Comparison of ENCODE assay signal across 23 cellular contexts in the genomic region with DNA sequence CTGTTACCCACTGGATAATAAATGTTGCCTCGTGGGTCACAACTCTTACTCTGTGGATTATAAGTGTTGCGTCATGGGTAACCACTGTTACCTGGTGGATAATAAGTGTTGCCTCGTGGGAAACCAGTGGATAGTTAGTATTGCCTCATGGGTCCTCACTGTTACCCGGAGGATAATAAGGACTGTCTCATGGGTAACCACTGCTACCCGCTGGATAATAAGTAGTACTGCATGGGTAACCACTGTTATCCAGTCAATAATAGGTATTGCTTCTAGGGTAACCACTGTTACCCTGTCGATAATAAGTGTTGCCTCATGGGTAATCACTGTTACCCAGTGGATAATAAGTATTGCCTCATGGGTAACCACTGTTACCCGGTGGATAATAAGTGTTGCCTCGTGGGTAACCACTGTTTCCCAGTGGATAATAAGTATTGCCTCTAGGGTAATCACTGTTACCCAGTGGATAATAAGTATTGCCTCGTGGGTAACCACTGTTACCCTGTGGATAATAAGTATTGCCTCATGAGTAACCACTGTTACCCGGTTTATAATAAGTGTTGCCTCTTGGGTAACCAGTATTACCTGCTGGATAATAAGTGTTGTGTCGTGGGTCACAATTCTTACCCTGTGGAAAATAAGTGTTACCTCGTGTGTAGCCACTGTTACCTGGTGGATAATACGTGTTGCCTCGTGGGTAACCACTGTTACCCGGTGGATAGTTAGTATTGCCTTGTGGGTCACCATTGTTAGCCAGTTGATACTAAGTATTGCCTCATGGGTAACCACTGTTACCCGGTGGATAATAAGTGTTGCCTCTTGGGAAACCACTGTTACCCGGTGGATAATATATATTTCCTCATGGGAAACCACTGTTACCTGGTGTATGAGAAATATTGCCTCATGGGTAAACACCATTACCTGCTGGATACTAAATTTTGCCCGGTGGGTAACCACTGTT. TPM values are rescaled to one million over a fixed set of nuclear protein-coding genes. Genes with fewer than 3 reads are reported as not detected.
DNase-seq lines count a peak whose midpoint lies in the region; ATAC-seq and TF ChIP-seq lines count a peak whose summit lies in the region.
"Had no signal": no experiment of that assay in that cellular context is flagged by ENCODE, and none has a peak within 500 bp of the region (broad histone marks: within the 10 kb centered on the region; RNA-seq: fewer than 3 reads in every experiment).

No MANE protein-coding gene starts in this region.

- intact Hi-C loops in heart left ventricle (cut with DNase I): loop anchor here in 2 of 10 donors (10.0 kb wide), 1 partner anchor 266 kb away; no protein-coding TSS in a partner anchor
- intact Hi-C loops in Right ventricle myocardium superior (cut with DNase I): no loop called here
- intact Hi-C loops in Caco-2 (cut with micrococcal nuclease; ENCODE audit: unreplicated experiment): no loop called here

- 84 to 92% (median 88%) methylated on average over 14 to 18 of the region's 18 CpGs for WGBS in heart left ventricle, 4 donors

- no TSS peak for BruUV-seq in Caco-2 (replicated peaks; lab: Mats Ljungman, UMichigan)

- no peaks in the 10 kb centered on the region for H3K9me3 Mint-ChIP-seq in Caco-2 (ENCODE audit: unreplicated experiment)
- H3K9me3 Mint-ChIP-seq: stimulated activated naive CD8-positive, alpha-beta T cell treated with anti-CD3 and anti-CD28 coated beads, Interleukin-15, Interleukin-2, amounts not matched to agents 100 ng/mL and 50 ng/mL, for 24 hours had no signal

- H3K9me3 ChIP-seq in heart left ventricle (peaks cover 0 to 35% (median 0%) of the 10 kb centered on the region in 12 donors), Caco-2 (peaks cover 37% of the 10 kb centered on the region)

- no peak overlapping the region for H3K4me3 Mint-ChIP-seq in Caco-2 (ENCODE audit: unreplicated experiment)
- H3K4me3 Mint-ChIP-seq: neural progenitor cell; stimulated activated naive CD8-positive, alpha-beta T cell treated with anti-CD3 and anti-CD28 coated beads, Interleukin-15, Interleukin-2, amounts not matched to agents 100 ng/mL and 50 ng/mL, for 24 hours had no signal

- H3K36me3 Mint-ChIP-seq in Caco-2 (ENCODE audit: insufficient read depth, unreplicated experiment): no peaks in the 10 kb centered on the region
- H3K36me3 Mint-ChIP-seq: neural progenitor cell had no signal

- H3K36me3 ChIP-seq in heart left ventricle (no peaks in the 10 kb centered on the region), Caco-2 (ENCODE audit: control insufficient read depth, insufficient read depth, low read length) (no peaks in the 10 kb centered on the region)
- H3K36me3 ChIP-seq: neural progenitor cell had no signal

- ATAC-seq in heart left ventricle (no peak), Right ventricle myocardium superior (ENCODE audit: poor library complexity) (no peak), foreskin keratinocyte (no peak), GM21825 (IDR thresholded peaks at IDR 0.05; ENCODE audit: unreplicated experiment) (no peak)

- H3K4me1 ChIP-seq in heart left ventricle: no peaks in the 10 kb centered on the region
- H3K4me1 ChIP-seq in foreskin keratinocyte: no peaks in the 10 kb centered on the region
- no peaks in the 10 kb centered on the region for H3K4me1 ChIP-seq in Caco-2
- H3K4me1 ChIP-seq: neural progenitor cell had no signal

- H3K27ac Mint-ChIP-seq in Caco-2 (ENCODE audit: unreplicated experiment): no peak overlapping the region
- H3K27ac Mint-ChIP-seq: neural progenitor cell; stimulated activated naive CD8-positive, alpha-beta T cell treated with anti-CD3 and anti-CD28 coated beads, Interleukin-15, Interleukin-2, amounts not matched to agents 100 ng/mL and 50 ng/mL, for 24 hours had no signal

- H3K27me3 ChIP-seq in heart left ventricle (no peaks in the 10 kb centered on the region), foreskin keratinocyte (no peaks in the 10 kb centered on the region), Caco-2 (replicated peaks; ENCODE audit: control insufficient read depth, insufficient read depth, low read length) (no peaks in the 10 kb centered on the region)
- H3K27me3 ChIP-seq: neural progenitor cell had no signal

- no peaks in the 10 kb centered on the region for H3K27me3 Mint-ChIP-seq in Caco-2 (ENCODE audit: insufficient read depth, unreplicated experiment)
- H3K27me3 Mint-ChIP-seq: stimulated activated naive CD8-positive, alpha-beta T cell treated with anti-CD3 and anti-CD28 coated beads, Interleukin-15, Interleukin-2, amounts not matched to agents 100 ng/mL and 50 ng/mL, for 24 hours had no signal

- no peaks in the 10 kb centered on the region for H3K4me1 Mint-ChIP-seq in Caco-2 (ENCODE audit: low read depth, unreplicated experiment)
- H3K4me1 Mint-ChIP-seq: neural progenitor cell had no signal

- DNase-seq in heart left ventricle (no peak), Right ventricle myocardium superior (no peak), amniotic epithelial cell (ENCODE audit: low read depth) (peak; percentile 23), foreskin keratinocyte (no peak), T-helper 1 cell (no peak), Caco-2 (no peak)
- DNase-seq in stimulated activated CD4-positive, alpha-beta T cell treated with anti-CD3 and anti-CD28 coated beads, Interleukin-12 subunit alpha, Interleukin-12 subunit beta, amount 100 ng/mL, for 4 hours: no peak
- DNase-seq: activated CD8-positive, alpha-beta memory T cell treated with anti-CD3 and anti-CD28 coated beads, Interleukin-2, amount 50 U/mL, for 48 hours; activated gamma-delta T cell treated with Interleukin-2 at 50 U/mL for 16 hours; aorta; DMS79; NCI-H187 treated with DMSO at 0.1 percent for 48 hours; NCI-H524 treated with DMSO at 0.1 percent for 48 hours; stimulated activated CD4-positive, alpha-beta T cell treated with anti-CD3 and anti-CD28 coated beads, Interleukin-15, amount 100 ng/mL, for 24 hours; T1000; trophoblast cell had no signal

- H3K27ac ChIP-seq in heart left ventricle (no peak overlapping the region), foreskin keratinocyte (no peak overlapping the region)
- H3K27ac ChIP-seq: coronary artery, neural progenitor cell had no signal

- H3K4me3 ChIP-seq in heart left ventricle (no peak overlapping the region), Caco-2 (ENCODE audit: low read depth, low read length) (no peak overlapping the region)
- H3K4me3 ChIP-seq: coronary artery, neural progenitor cell had no signal

- no peak for TF ChIP-seq POLR2A in heart left ventricle (IDR thresholded peaks at IDR 0.05)

- POLR2A ChIA-PET in Caco-2 (lab: Charles Lee): no interaction called here

- TF ChIP-seq CTCF in heart left ventricle (IDR thresholded peaks at IDR 0.05): peak in 7 of 12 donors; percentile 16 to 21 (median 19)
- peak; percentile 20 for TF ChIP-seq CTCF in foreskin keratinocyte (conservative IDR thresholded peaks at IDR 0.05)
- no peak for TF ChIP-seq CTCF in Caco-2 (IDR thresholded peaks at IDR 0.05; ENCODE audit: insufficient read depth in 1 of 2, low read depth in 1 of 2, low read length in 1 of 2, severe bottlenecking in 1 of 2, unreplicated experiment in 1 of 2)

- CTCF ChIA-PET in Caco-2 (lab: Charles Lee): no interaction called here

RNA-seq across cellular contexts. Expression of a gene that starts 15.7 kb away (rescaled TPM):
- total RNA-seq in heart left ventricle (not detected), Right ventricle myocardium superior (not detected), foreskin keratinocyte (not detected in 2 replicates), Caco-2 (2022) (not detected in 2 replicates)
- polyA plus RNA-seq in heart left ventricle (not detected), foreskin keratinocyte (not detected in 2 replicates)
- total RNA-seq: A673, kidney epithelial cell, MCF 10A had no signal

RNA-seq across cellular contexts. Expression of a gene that starts 51.6 kb away (rescaled TPM):
- 1 to 10 TPM in 1 of 9 donors, not detected in 8; 1.0 TPM for total RNA-seq in heart left ventricle
- polyA plus RNA-seq in heart left ventricle: under 1 TPM in 1 of 2 donors, not detected in 1; 0.08 TPM
- not detected for total RNA-seq in Right ventricle myocardium superior
- total RNA-seq in foreskin keratinocyte: not detected in 2 replicates
- polyA plus RNA-seq in foreskin keratinocyte: not detected in 2 replicates
- total RNA-seq in Caco-2 (2022): not detected in 2 replicates
- total RNA-seq: A673, aorta, kidney epithelial cell, MCF 10A had no signal

Comparison
In these comparisons a context has a peak if more than half of its experiments do, and no peak if none do; other contexts are left out.
1. CTCF ChIP-seq: peak in heart left ventricle (7 of 12) and foreskin keratinocyte (single experiment); none in Caco-2 (0 of 2).